Comparison of ENCODE assay signal across 1 cellular context in the genomic region with DNA sequence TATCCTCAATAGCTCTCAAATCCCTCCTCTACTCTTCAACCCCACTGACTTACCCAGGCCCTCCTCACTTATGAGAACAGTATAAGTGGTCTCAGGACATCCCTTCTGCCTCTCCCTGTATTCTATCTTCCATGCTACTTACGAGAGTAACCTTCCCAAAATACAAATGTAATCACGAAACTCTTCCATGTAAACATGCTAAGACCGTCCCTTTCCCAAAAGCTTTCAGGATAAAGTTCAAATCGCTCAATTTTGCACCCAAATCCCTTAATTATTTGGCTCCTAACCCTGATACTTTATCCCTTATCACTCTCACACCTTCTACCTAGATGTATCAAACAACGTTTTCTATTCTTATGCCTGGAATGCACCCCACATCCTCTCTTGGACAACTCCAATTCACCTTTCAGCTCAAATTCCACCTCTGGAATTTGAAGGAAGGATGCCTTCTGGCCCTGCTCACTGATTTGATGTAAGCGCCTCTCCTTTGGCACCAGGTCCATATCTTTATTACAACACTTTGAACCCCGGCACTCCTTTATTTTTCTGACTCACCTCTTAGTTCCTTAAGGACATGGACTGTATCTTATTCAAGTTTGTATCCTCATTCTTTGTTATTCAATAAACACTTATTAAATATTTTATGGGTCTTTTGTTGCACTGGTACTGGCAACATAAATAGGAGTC.
TF ChIP-seq lines count a peak whose summit lies in the region.

No MANE protein-coding gene starts in this region.

TF ChIP-seq in GM23338, 12 proteins besides CTCF, POLR2A, EP300 and RAD21:
- TF ChIP-seq, protein P1, sequence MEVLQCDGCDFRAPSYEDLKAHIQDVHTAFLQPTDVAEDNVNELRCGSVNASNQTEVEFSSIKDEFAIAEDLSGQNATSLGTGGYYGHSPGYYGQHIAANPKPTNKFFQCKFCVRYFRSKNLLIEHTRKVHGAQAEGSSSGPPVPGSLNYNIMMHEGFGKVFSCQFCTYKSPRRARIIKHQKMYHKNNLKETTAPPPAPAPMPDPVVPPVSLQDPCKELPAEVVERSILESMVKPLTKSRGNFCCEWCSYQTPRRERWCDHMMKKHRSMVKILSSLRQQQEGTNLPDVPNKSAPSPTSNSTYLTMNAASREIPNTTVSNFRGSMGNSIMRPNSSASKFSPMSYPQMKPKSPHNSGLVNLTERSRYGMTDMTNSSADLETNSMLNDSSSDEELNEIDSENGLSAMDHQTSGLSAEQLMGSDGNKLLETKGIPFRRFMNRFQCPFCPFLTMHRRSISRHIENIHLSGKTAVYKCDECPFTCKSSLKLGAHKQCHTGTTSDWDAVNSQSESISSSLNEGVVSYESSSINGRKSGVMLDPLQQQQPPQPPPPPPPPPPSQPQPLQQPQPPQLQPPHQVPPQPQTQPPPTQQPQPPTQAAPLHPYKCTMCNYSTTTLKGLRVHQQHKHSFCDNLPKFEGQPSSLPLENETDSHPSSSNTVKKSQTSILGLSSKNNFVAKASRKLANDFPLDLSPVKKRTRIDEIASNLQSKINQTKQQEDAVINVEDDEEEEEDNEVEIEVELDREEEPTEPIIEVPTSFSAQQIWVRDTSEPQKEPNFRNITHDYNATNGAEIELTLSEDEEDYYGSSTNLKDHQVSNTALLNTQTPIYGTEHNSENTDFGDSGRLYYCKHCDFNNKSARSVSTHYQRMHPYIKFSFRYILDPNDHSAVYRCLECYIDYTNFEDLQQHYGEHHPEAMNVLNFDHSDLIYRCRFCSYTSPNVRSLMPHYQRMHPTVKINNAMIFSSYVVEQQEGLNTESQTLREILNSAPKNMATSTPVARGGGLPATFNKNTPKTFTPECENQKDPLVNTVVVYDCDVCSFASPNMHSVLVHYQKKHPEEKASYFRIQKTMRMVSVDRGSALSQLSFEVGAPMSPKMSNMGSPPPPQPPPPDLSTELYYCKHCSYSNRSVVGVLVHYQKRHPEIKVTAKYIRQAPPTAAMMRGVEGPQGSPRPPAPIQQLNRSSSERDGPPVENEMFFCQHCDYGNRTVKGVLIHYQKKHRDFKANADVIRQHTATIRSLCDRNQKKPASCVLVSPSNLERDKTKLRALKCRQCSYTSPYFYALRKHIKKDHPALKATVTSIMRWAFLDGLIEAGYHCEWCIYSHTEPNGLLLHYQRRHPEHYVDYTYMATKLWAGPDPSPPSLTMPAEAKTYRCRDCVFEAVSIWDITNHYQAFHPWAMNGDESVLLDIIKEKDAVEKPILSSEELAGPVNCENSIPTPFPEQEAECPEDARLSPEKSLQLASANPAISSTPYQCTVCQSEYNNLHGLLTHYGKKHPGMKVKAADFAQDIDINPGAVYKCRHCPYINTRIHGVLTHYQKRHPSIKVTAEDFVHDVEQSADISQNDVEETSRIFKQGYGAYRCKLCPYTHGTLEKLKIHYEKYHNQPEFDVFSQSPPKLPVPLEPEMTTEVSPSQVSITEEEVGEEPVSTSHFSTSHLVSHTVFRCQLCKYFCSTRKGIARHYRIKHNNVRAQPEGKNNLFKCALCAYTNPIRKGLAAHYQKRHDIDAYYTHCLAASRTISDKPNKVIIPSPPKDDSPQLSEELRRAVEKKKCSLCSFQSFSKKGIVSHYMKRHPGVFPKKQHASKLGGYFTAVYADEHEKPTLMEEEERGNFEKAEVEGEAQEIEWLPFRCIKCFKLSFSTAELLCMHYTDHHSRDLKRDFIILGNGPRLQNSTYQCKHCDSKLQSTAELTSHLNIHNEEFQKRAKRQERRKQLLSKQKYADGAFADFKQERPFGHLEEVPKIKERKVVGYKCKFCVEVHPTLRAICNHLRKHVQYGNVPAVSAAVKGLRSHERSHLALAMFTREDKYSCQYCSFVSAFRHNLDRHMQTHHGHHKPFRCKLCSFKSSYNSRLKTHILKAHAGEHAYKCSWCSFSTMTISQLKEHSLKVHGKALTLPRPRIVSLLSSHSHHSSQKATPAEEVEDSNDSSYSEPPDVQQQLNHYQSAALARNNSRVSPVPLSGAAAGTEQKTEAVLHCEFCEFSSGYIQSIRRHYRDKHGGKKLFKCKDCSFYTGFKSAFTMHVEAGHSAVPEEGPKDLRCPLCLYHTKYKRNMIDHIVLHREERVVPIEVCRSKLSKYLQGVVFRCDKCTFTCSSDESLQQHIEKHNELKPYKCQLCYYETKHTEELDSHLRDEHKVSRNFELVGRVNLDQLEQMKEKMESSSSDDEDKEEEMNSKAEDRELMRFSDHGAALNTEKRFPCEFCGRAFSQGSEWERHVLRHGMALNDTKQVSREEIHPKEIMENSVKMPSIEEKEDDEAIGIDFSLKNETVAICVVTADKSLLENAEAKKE (CRISPR knock-in tag; IDR thresholded peaks at IDR 0.05): no peak
- TF ChIP-seq EZH2phosphoT487 (IDR thresholded peaks at IDR 0.05; ENCODE audit: unreplicated experiment) (no peak), CREB1 (CRISPR knock-in tag; IDR thresholded peaks at IDR 0.05; ENCODE audit: low read depth) (no peak)
- TF ChIP-seq, protein P2, sequence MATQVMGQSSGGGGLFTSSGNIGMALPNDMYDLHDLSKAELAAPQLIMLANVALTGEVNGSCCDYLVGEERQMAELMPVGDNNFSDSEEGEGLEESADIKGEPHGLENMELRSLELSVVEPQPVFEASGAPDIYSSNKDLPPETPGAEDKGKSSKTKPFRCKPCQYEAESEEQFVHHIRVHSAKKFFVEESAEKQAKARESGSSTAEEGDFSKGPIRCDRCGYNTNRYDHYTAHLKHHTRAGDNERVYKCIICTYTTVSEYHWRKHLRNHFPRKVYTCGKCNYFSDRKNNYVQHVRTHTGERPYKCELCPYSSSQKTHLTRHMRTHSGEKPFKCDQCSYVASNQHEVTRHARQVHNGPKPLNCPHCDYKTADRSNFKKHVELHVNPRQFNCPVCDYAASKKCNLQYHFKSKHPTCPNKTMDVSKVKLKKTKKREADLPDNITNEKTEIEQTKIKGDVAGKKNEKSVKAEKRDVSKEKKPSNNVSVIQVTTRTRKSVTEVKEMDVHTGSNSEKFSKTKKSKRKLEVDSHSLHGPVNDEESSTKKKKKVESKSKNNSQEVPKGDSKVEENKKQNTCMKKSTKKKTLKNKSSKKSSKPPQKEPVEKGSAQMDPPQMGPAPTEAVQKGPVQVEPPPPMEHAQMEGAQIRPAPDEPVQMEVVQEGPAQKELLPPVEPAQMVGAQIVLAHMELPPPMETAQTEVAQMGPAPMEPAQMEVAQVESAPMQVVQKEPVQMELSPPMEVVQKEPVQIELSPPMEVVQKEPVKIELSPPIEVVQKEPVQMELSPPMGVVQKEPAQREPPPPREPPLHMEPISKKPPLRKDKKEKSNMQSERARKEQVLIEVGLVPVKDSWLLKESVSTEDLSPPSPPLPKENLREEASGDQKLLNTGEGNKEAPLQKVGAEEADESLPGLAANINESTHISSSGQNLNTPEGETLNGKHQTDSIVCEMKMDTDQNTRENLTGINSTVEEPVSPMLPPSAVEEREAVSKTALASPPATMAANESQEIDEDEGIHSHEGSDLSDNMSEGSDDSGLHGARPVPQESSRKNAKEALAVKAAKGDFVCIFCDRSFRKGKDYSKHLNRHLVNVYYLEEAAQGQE (IDR thresholded peaks at IDR 0.05; ENCODE audit: unreplicated experiment): no peak
